21 cellular contexts compared by ENCODE assay signal in genomic region chr10:118965096-118965495, GRCh38.
"Had no signal": no experiment of that assay in that cellular context is flagged by ENCODE, and none has a peak within 500 bp of the region (broad histone marks: within the 10 kb centered on the region; RNA-seq: fewer than 3 reads in every experiment).

No MANE protein-coding gene starts in this region.

- H3K9me3 ChIP-seq: Peyer's patch had no signal

- H3K36me3 Mint-ChIP-seq: activated naive CD8-positive, alpha-beta T cell treated with anti-CD3 and anti-CD28 coated beads for 36 hours had no signal

- H3K4me3 Mint-ChIP-seq: activated B cell treated with CpG ODN at 0.5 μM for 24 hours; activated CD4-positive, alpha-beta memory T cell treated with anti-CD3 and anti-CD28 coated beads, Interleukin-2, amount 10 ng/mL, durations not matched to agents 7 days and 5 days; activated naive CD4-positive, alpha-beta T cell treated with anti-CD3 and anti-CD28 coated beads for 36 hours; activated naive CD8-positive, alpha-beta T cell treated with anti-CD3 and anti-CD28 coated beads for 36 hours; activated T-helper 17 cell treated with anti-CD3 and anti-CD28 coated beads, Interleukin-2, amount 50 U/mL, for 72 hours; T-helper 17 cell had no signal

- H3K27me3 Mint-ChIP-seq: activated naive CD8-positive, alpha-beta T cell treated with anti-CD3 and anti-CD28 coated beads for 36 hours had no signal

- ATAC-seq: activated T-helper 17 cell treated with anti-CD3 and anti-CD28 coated beads, Interleukin-2, amount 50 U/mL, for 72 hours; T-helper 17 cell had no signal

- H3K4me1 Mint-ChIP-seq: activated B cell treated with CpG ODN at 0.5 μM for 24 hours; activated CD4-positive, alpha-beta memory T cell treated with anti-CD3 and anti-CD28 coated beads, Interleukin-2, amount 10 ng/mL, durations not matched to agents 7 days and 5 days; activated T-helper 17 cell treated with anti-CD3 and anti-CD28 coated beads, Interleukin-2, amount 50 U/mL, for 72 hours had no signal

- DNase-seq: activated B cell treated with CpG ODN at 0.5 μM for 24 hours; activated CD4-positive, alpha-beta memory T cell treated with anti-CD3 and anti-CD28 coated beads, Interleukin-2, amount 10 ng/mL, durations not matched to agents 7 days and 5 days; activated CD4-positive, alpha-beta T cell treated with anti-CD3 and anti-CD28 coated beads for 1 hour; activated CD4-positive, alpha-beta T cell treated with anti-CD3 and anti-CD28 coated beads, Interleukin-2, amount 50 U/mL, for 1 hour; activated gamma-delta T cell; activated naive CD4-positive, alpha-beta T cell treated with anti-CD3 and anti-CD28 coated beads for 36 hours; activated naive CD8-positive, alpha-beta T cell treated with anti-CD3 and anti-CD28 coated beads for 36 hours; activated T-cell treated with anti-CD3 and anti-CD28 coated beads for 4 hours; activated T-cell treated with anti-CD3 and anti-CD28 coated beads, Interleukin-2, amount 50 U/mL, for 48 hours; KBM-7; NCI-H1048; NCI-H146; NCI-H187 treated with DMSO at 0.1 percent for 48 hours; NCI-H2081 treated with DMSO at 0.1 percent for 48 hours; NCI-H446; Peyer's patch; Right ventricle myocardium superior; T-helper 17 cell; T-helper 9 cell had no signal

- H3K27ac Mint-ChIP-seq: activated B cell treated with CpG ODN at 0.5 μM for 24 hours; activated CD4-positive, alpha-beta memory T cell treated with anti-CD3 and anti-CD28 coated beads, Interleukin-2, amount 10 ng/mL, durations not matched to agents 7 days and 5 days; activated naive CD4-positive, alpha-beta T cell treated with anti-CD3 and anti-CD28 coated beads for 36 hours; activated naive CD8-positive, alpha-beta T cell treated with anti-CD3 and anti-CD28 coated beads for 36 hours; activated T-helper 17 cell treated with anti-CD3 and anti-CD28 coated beads, Interleukin-2, amount 50 U/mL, for 72 hours; T-helper 17 cell had no signal

- H3K4me1 ChIP-seq: Peyer's patch had no signal

- H3K27me3 ChIP-seq: Peyer's patch had no signal

- H3K4me3 ChIP-seq: Peyer's patch had no signal

- H3K9me3 Mint-ChIP-seq: activated B cell treated with CpG ODN at 0.5 μM for 24 hours; activated CD4-positive, alpha-beta memory T cell treated with anti-CD3 and anti-CD28 coated beads, Interleukin-2, amount 10 ng/mL, durations not matched to agents 7 days and 5 days; activated naive CD4-positive, alpha-beta T cell treated with anti-CD3 and anti-CD28 coated beads for 36 hours; activated naive CD8-positive, alpha-beta T cell treated with anti-CD3 and anti-CD28 coated beads for 36 hours; activated T-helper 17 cell treated with anti-CD3 and anti-CD28 coated beads, Interleukin-2, amount 50 U/mL, for 72 hours had no signal

- H3K36me3 ChIP-seq: Peyer's patch had no signal

- H3K27ac ChIP-seq: Peyer's patch, RWPE1 had no signal
